Comparison of ENCODE assay signal across 1 cellular context in the genomic region with DNA sequence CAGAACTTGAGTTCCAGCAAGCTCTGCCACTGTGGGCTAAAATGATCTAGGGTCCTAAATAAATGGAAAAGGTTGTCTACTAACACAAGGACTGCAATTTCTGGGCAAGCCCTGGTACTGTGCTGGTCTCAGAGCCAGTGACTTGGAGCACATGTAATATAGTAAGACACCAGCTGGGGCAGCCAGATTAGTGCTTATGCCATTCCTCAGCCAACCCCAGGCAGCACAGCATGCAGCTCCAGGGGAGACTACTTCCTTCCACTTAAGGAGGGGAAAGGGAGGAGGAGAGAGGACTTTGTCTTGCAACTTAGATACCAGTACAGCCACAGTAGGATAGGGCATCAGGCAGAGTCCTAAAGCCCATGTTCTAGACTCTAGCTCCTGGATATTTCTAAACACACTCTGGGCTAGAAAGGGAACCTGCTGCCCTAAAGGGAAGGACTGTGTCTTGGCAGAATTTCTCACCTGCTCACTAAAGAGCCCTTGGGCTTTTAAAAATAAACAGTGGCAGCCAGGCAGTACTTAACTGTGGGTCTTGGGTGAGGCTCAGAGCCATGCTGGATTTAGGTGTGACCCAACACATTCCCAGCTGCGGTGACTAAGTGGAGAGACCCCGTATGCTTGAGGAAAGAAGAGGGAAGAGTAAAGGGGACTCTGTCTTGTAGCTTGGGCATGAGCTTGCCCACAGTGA.
TF ChIP-seq lines count a peak whose summit lies in the region.

No MANE protein-coding gene starts in this region.

TF ChIP-seq in GM23338, 12 proteins besides CTCF, POLR2A, EP300 and RAD21:
- TF ChIP-seq, protein P1, sequence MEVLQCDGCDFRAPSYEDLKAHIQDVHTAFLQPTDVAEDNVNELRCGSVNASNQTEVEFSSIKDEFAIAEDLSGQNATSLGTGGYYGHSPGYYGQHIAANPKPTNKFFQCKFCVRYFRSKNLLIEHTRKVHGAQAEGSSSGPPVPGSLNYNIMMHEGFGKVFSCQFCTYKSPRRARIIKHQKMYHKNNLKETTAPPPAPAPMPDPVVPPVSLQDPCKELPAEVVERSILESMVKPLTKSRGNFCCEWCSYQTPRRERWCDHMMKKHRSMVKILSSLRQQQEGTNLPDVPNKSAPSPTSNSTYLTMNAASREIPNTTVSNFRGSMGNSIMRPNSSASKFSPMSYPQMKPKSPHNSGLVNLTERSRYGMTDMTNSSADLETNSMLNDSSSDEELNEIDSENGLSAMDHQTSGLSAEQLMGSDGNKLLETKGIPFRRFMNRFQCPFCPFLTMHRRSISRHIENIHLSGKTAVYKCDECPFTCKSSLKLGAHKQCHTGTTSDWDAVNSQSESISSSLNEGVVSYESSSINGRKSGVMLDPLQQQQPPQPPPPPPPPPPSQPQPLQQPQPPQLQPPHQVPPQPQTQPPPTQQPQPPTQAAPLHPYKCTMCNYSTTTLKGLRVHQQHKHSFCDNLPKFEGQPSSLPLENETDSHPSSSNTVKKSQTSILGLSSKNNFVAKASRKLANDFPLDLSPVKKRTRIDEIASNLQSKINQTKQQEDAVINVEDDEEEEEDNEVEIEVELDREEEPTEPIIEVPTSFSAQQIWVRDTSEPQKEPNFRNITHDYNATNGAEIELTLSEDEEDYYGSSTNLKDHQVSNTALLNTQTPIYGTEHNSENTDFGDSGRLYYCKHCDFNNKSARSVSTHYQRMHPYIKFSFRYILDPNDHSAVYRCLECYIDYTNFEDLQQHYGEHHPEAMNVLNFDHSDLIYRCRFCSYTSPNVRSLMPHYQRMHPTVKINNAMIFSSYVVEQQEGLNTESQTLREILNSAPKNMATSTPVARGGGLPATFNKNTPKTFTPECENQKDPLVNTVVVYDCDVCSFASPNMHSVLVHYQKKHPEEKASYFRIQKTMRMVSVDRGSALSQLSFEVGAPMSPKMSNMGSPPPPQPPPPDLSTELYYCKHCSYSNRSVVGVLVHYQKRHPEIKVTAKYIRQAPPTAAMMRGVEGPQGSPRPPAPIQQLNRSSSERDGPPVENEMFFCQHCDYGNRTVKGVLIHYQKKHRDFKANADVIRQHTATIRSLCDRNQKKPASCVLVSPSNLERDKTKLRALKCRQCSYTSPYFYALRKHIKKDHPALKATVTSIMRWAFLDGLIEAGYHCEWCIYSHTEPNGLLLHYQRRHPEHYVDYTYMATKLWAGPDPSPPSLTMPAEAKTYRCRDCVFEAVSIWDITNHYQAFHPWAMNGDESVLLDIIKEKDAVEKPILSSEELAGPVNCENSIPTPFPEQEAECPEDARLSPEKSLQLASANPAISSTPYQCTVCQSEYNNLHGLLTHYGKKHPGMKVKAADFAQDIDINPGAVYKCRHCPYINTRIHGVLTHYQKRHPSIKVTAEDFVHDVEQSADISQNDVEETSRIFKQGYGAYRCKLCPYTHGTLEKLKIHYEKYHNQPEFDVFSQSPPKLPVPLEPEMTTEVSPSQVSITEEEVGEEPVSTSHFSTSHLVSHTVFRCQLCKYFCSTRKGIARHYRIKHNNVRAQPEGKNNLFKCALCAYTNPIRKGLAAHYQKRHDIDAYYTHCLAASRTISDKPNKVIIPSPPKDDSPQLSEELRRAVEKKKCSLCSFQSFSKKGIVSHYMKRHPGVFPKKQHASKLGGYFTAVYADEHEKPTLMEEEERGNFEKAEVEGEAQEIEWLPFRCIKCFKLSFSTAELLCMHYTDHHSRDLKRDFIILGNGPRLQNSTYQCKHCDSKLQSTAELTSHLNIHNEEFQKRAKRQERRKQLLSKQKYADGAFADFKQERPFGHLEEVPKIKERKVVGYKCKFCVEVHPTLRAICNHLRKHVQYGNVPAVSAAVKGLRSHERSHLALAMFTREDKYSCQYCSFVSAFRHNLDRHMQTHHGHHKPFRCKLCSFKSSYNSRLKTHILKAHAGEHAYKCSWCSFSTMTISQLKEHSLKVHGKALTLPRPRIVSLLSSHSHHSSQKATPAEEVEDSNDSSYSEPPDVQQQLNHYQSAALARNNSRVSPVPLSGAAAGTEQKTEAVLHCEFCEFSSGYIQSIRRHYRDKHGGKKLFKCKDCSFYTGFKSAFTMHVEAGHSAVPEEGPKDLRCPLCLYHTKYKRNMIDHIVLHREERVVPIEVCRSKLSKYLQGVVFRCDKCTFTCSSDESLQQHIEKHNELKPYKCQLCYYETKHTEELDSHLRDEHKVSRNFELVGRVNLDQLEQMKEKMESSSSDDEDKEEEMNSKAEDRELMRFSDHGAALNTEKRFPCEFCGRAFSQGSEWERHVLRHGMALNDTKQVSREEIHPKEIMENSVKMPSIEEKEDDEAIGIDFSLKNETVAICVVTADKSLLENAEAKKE (CRISPR knock-in tag; IDR thresholded peaks at IDR 0.05): 0 out of 2 replicates have a peak, but pooled peaks have one; percentile 50
- TF ChIP-seq CREB1 (CRISPR knock-in tag; IDR thresholded peaks at IDR 0.05; ENCODE audit: low read depth): no peak
